25 cellular contexts compared by ENCODE assay signal in genomic region chr17:76519048-76519614, GRCh38. TPM values are rescaled to one million over a fixed set of nuclear protein-coding genes. Genes with fewer than 3 reads are reported as not detected.
DNase-seq lines count a peak whose midpoint lies in the region; ATAC-seq and TF ChIP-seq lines count a peak whose summit lies in the region.
"Had no signal": no experiment of that assay in that cellular context is flagged by ENCODE, and none has a peak within 500 bp of the region (broad histone marks: within the 10 kb centered on the region; RNA-seq: fewer than 3 reads in every experiment).

No MANE protein-coding gene starts in this region.

- no peak for ATAC-seq in CD4-positive, alpha-beta T cell (ENCODE audit: poor library complexity)
- ATAC-seq in activated T-helper 17 cell treated with anti-CD3 and anti-CD28 coated beads, Interleukin-2, amount 50 U/mL, for 72 hours (replicated peaks): no peak
- ATAC-seq in HG03159 (IDR thresholded peaks at IDR 0.05; ENCODE audit: unreplicated experiment): no peak
- no peak for ATAC-seq in GM19351 (IDR thresholded peaks at IDR 0.05; ENCODE audit: unreplicated experiment)
- ATAC-seq in GM21423 (IDR thresholded peaks at IDR 0.05; ENCODE audit: unreplicated experiment): no peak
- ATAC-seq: GM12878 had no signal

- POLR2A ChIA-PET in CD4-positive, alpha-beta T cell (lab: Charles Lee): no interaction called here

- TF ChIP-seq CTCF in CD4-positive, alpha-beta T cell (IDR thresholded peaks at IDR 0.05): no peak
- TF ChIP-seq CTCF in nephron (IDR thresholded peaks at IDR 0.05; ENCODE audit: unreplicated experiment in 3 of 3): no peak

- peaks cover 46 to 97% (median 77%) of the 10 kb centered on the region in 10 experiments for H3K4me1 ChIP-seq in BLaER1 treated with 17β-estradiol and CSF1 and Interleukin-3, amounts not matched to agents 10 nM and 100 nM
- H3K4me1 ChIP-seq: Caco-2 had no signal

- peak overlapping the region; percentile 39 for H3K27ac Mint-ChIP-seq in CD4-positive, alpha-beta T cell
- H3K27ac Mint-ChIP-seq in activated T-helper 17 cell treated with anti-CD3 and anti-CD28 coated beads, Interleukin-2, amount 50 U/mL, for 72 hours: peak overlapping the region; percentile 81
- peak overlapping the region; percentile 77 to 96 (median 84) for H3K27ac Mint-ChIP-seq in nephron

- CTCF ChIA-PET in CD4-positive, alpha-beta T cell (lab: Charles Lee): interaction anchor here (1.6 kb wide), 1 partner anchor 105 kb away, joined by 5 read pairs; no protein-coding TSS in a partner anchor

- H3K36me3 ChIP-seq in BLaER1 treated with 17β-estradiol and CSF1 and Interleukin-3, amounts not matched to agents 10 nM and 100 nM: no peaks in the 10 kb centered on the region
- H3K36me3 ChIP-seq: cardiac muscle cell, heart right ventricle, thyroid gland had no signal

- peaks cover 0 to 10% (median 0%) of the 10 kb centered on the region in 11 experiments; a peak in 3 of 22 replicates for H3K27me3 ChIP-seq in BLaER1 treated with 17β-estradiol and CSF1 and Interleukin-3, amounts not matched to agents 10 nM and 100 nM
- no peaks in the 10 kb centered on the region for H3K27me3 ChIP-seq in CD4-positive, alpha-beta T cell (ENCODE audit: control insufficient read depth, insufficient read depth, low read length)
- H3K27me3 ChIP-seq: cardiac muscle cell, heart right ventricle, thyroid gland had no signal

- no peaks in the 10 kb centered on the region for H3K36me3 Mint-ChIP-seq in CD4-positive, alpha-beta T cell (ENCODE audit: low read depth)
- no peaks in the 10 kb centered on the region for H3K36me3 Mint-ChIP-seq in activated T-helper 17 cell treated with anti-CD3 and anti-CD28 coated beads, Interleukin-2, amount 50 U/mL, for 72 hours (ENCODE audit: low read depth)
- no peaks in the 10 kb centered on the region for H3K36me3 Mint-ChIP-seq in nephron (ENCODE audit: low read depth)

- no peaks in the 10 kb centered on the region for H4K20me1 ChIP-seq in BLaER1 treated with 17β-estradiol and CSF1 and Interleukin-3, amounts not matched to agents 10 nM and 100 nM

- no peak overlapping the region for H3K4me3 ChIP-seq in BLaER1 treated with 17β-estradiol and CSF1 and Interleukin-3, amounts not matched to agents 10 nM and 100 nM
- H3K4me3 ChIP-seq: cardiac muscle cell, GM12878, heart right ventricle, thyroid gland had no signal

- peak overlapping the region in 8 of 11 experiments; percentile 3 to 88 (median 60); a peak in 11 of 22 replicates for H3K4me2 ChIP-seq in BLaER1 treated with 17β-estradiol and CSF1 and Interleukin-3, amounts not matched to agents 10 nM and 100 nM

- H3K27me3 Mint-ChIP-seq in CD4-positive, alpha-beta T cell: no peaks in the 10 kb centered on the region
- H3K27me3 Mint-ChIP-seq in activated T-helper 17 cell treated with anti-CD3 and anti-CD28 coated beads, Interleukin-2, amount 50 U/mL, for 72 hours: no peaks in the 10 kb centered on the region
- peaks cover 19% of the 10 kb centered on the region for H3K27me3 Mint-ChIP-seq in nephron (ENCODE audit: low read depth)

- H3K4me1 Mint-ChIP-seq in CD4-positive, alpha-beta T cell (ENCODE audit: low read depth): peaks cover 37% of the 10 kb centered on the region
- H3K4me1 Mint-ChIP-seq in activated T-helper 17 cell treated with anti-CD3 and anti-CD28 coated beads, Interleukin-2, amount 50 U/mL, for 72 hours: peaks cover 8% of the 10 kb centered on the region
- peaks cover 48% of the 10 kb centered on the region for H3K4me1 Mint-ChIP-seq in nephron

- H3K27ac ChIP-seq in BLaER1 treated with 17β-estradiol and CSF1 and Interleukin-3, amounts not matched to agents 10 nM and 100 nM: peak overlapping the region in 4 of 11 experiments; percentile 21 to 40 (median 26); a peak in 6 of 22 replicates
- H3K27ac ChIP-seq in CD4-positive, alpha-beta T cell (ENCODE audit: low read depth, low read length): no peak overlapping the region
- H3K27ac ChIP-seq: cardiac muscle cell, thyroid gland had no signal

- H3K9ac ChIP-seq in BLaER1 treated with 17β-estradiol and CSF1 and Interleukin-3, amounts not matched to agents 10 nM and 100 nM: peak overlapping the region in 3 of 11 experiments; percentile 25 to 43 (median 39); a peak in 2 of 22 replicates

- no peaks in the 10 kb centered on the region for H3K9me3 ChIP-seq in BLaER1 treated with 17β-estradiol and CSF1 and Interleukin-3, amounts not matched to agents 10 nM and 100 nM (replicated peaks in 1 of 11)
- H3K9me3 ChIP-seq in CD4-positive, alpha-beta T cell (ENCODE audit: control insufficient read depth, low read length): no peaks in the 10 kb centered on the region
- H3K9me3 ChIP-seq: Caco-2, heart right ventricle, thyroid gland had no signal

- intact Hi-C loops in CD4-positive, alpha-beta T cell (cut with DNase I, micrococcal nuclease): loop anchor here in 1 of 2 experiments (5.0 kb wide), 1 partner anchor 38 kb away; no protein-coding TSS in a partner anchor

- H3K9me3 Mint-ChIP-seq in CD4-positive, alpha-beta T cell: no peaks in the 10 kb centered on the region
- no peaks in the 10 kb centered on the region for H3K9me3 Mint-ChIP-seq in activated T-helper 17 cell treated with anti-CD3 and anti-CD28 coated beads, Interleukin-2, amount 50 U/mL, for 72 hours
- H3K9me3 Mint-ChIP-seq in nephron: no peaks in the 10 kb centered on the region
- H3K9me3 Mint-ChIP-seq: dendritic cell treated with granulocyte-macrophage colony-stimulating factor and Interleukin-4, amounts not matched to agents 40 ng/mL and 50 ng/mL, for 4 days had no signal

- no peak for DNase-seq in CD4-positive, alpha-beta T cell
- DNase-seq: activated CD8-positive, alpha-beta memory T cell treated with anti-CD3 and anti-CD28 coated beads, Interleukin-2, amount 50 U/mL, for 48 hours; activated effector memory CD4-positive, alpha-beta T cell treated with anti-CD3 and anti-CD28 coated beads, Interleukin-2, amount 50 U/mL, for 16 hours; amygdala; Caco-2; DMS79 treated with DMSO at 0.1 percent for 48 hours; heart right ventricle; NCI-H187 treated with DMSO at 0.1 percent for 48 hours; NCI-H2227 treated with DMSO at 0.1 percent for 48 hours; NCI-H774; SHP77; small intestine; stimulated activated CD4-positive, alpha-beta T cell treated with anti-CD3 and anti-CD28 coated beads, Interleukin-2, amount 100 ng/mL, for 24 hours; stimulated activated naive CD4-positive, alpha-beta T cell; thyroid gland had no signal

- H3K4me3 Mint-ChIP-seq in CD4-positive, alpha-beta T cell: no peak overlapping the region
- no peak overlapping the region for H3K4me3 Mint-ChIP-seq in activated T-helper 17 cell treated with anti-CD3 and anti-CD28 coated beads, Interleukin-2, amount 50 U/mL, for 72 hours
- H3K4me3 Mint-ChIP-seq in nephron: peak overlapping the region in 2 of 3 experiments; percentile 22 to 30
- H3K4me3 Mint-ChIP-seq: dendritic cell treated with granulocyte-macrophage colony-stimulating factor and Interleukin-4, amounts not matched to agents 40 ng/mL and 50 ng/mL, for 4 days had no signal

RNA-seq across cellular contexts. Expression of gene RHBDF2, which starts 17.9 kb away (rescaled TPM):
- total RNA-seq in CD4-positive, alpha-beta T cell: 10 to 100 TPM; 22.6 to 24.9 TPM
- 10 to 100 TPM; 33.3 to 56.5 TPM for total RNA-seq in activated T-helper 17 cell treated with anti-CD3 and anti-CD28 coated beads, Interleukin-2, amount 50 U/mL, for 72 hours

RNA-seq across cellular contexts. Expression of gene CYGB, which starts 18.4 kb away (rescaled TPM):
- total RNA-seq in CD4-positive, alpha-beta T cell: not detected
- not detected for total RNA-seq in activated T-helper 17 cell treated with anti-CD3 and anti-CD28 coated beads, Interleukin-2, amount 50 U/mL, for 72 hours

RNA-seq across cellular contexts. Expression of gene PRCD, which starts 20.7 kb away (rescaled TPM):
- not detected for total RNA-seq in CD4-positive, alpha-beta T cell
- not detected for total RNA-seq in activated T-helper 17 cell treated with anti-CD3 and anti-CD28 coated beads, Interleukin-2, amount 50 U/mL, for 72 hours
- total RNA-seq: Caco-2, endothelial cell of umbilical vein had no signal

RNA-seq across cellular contexts. Expression of gene AANAT, which starts 51.7 kb away (rescaled TPM):
- total RNA-seq in CD4-positive, alpha-beta T cell: under 1 TPM in 1 of 2 experiments, not detected in 1; 0.14 TPM
- not detected for total RNA-seq in activated T-helper 17 cell treated with anti-CD3 and anti-CD28 coated beads, Interleukin-2, amount 50 U/mL, for 72 hours
- total RNA-seq: Caco-2, endothelial cell of umbilical vein had no signal

Comparison
In these comparisons a context has a peak if more than half of its experiments do, and no peak if none do; other contexts are left out.
1. H3K4me3 Mint-ChIP-seq: peak in nephron (2 of 3); none in CD4-positive, alpha-beta T cell (single experiment) and activated T-helper 17 cell treated with anti-CD3 and anti-CD28 coated beads, Interleukin-2, amount 50 U/mL, for 72 hours (single experiment).
2. Peak in every context shown above with its lines, with median percentiles within 50 percentile points of each other: H3K27ac Mint-ChIP-seq.